ENCODE assay signal across 14 cellular contexts in genomic region chr22:29146101-29146560, GRCh38. TPM values are rescaled to one million over a fixed set of nuclear protein-coding genes. Genes with fewer than 3 reads are reported as not detected.
DNase-seq lines count a peak whose midpoint lies in the region; ATAC-seq, FAIRE-seq and TF ChIP-seq lines count a peak whose summit lies in the region.
"Had no signal": no experiment of that assay in that cellular context is flagged by ENCODE, and none has a peak within 500 bp of the region (broad histone marks: within the 10 kb centered on the region; RNA-seq: fewer than 3 reads in every experiment).

No MANE protein-coding gene starts in this region.

- no peak overlapping the region for H3K27ac ChIP-seq in H1 (ENCODE audit: low read depth, low read length)
- H3K27ac ChIP-seq: esophagus muscularis mucosa, Peyer's patch had no signal

- H3K27me3 ChIP-seq in H1 (replicated peaks in 1 of 4; ENCODE audit: control insufficient read depth in 3 of 4, extremely low read depth in 1 of 4, insufficient read depth in 3 of 4, low read length in 3 of 4) = no peaks in the 10 kb centered on the region
- H3K27me3 ChIP-seq: esophagus muscularis mucosa, Peyer's patch had no signal

- H3K36me3 Mint-ChIP-seq in activated CD8-positive, alpha-beta T cell treated with anti-CD3 and anti-CD28 coated beads, Interleukin-2, amount 10 ng/mL, durations not matched to agents 7 days and 5 days (ENCODE audit: low read depth) = no peaks in the 10 kb centered on the region
- H3K36me3 Mint-ChIP-seq: activated naive CD8-positive, alpha-beta T cell; IgD-negative memory B cell had no signal

- no peak overlapping the region for H3K4me3 Mint-ChIP-seq in activated CD8-positive, alpha-beta T cell treated with anti-CD3 and anti-CD28 coated beads, Interleukin-2, amount 10 ng/mL, durations not matched to agents 7 days and 5 days
- H3K4me3 Mint-ChIP-seq: activated naive CD8-positive, alpha-beta T cell; IgD-negative memory B cell had no signal

- no peak overlapping the region for H3K23ac ChIP-seq in H1 (ENCODE audit: insufficient read length)

- H3K79me2 ChIP-seq in H1 (ENCODE audit: control insufficient read depth in 1 of 2, insufficient read depth in 2 of 2, low read length in 2 of 2) = no peaks in the 10 kb centered on the region

- H4K8ac ChIP-seq in H1 (ENCODE audit: extremely low read depth, insufficient read depth, low read length) = no peak overlapping the region

- H2BK15ac ChIP-seq in H1 (ENCODE audit: low read length) = 0 out of 2 replicates have a peak overlapping the region, but pooled peaks have one; percentile 46

- H4K91ac ChIP-seq in H1 (replicated peaks; ENCODE audit: insufficient read length, low read length) = no peak overlapping the region

- no peak for ATAC-seq in activated CD8-positive, alpha-beta T cell treated with anti-CD3 and anti-CD28 coated beads, Interleukin-2, amount 10 ng/mL, durations not matched to agents 7 days and 5 days
- ATAC-seq in HG03097 (IDR thresholded peaks at IDR 0.05; ENCODE audit: low FRiP score, unreplicated experiment) = no peak

- no peak overlapping the region for H2AK5ac ChIP-seq in H1 (ENCODE audit: low read depth, low read length)

- H3K9me3 ChIP-seq in H1 (ENCODE audit: insufficient read depth in 2 of 2, low read depth in 1 of 2, low read length in 1 of 2) = no peaks in the 10 kb centered on the region
- H3K9me3 ChIP-seq: esophagus muscularis mucosa, Peyer's patch had no signal

- H2BK120ac ChIP-seq in H1 (replicated peaks; ENCODE audit: low read depth, low read length) = no peak overlapping the region

- no peak for TF ChIP-seq RAD21 in H1 (IDR thresholded peaks at IDR 0.05 in 1 of 2, conservative IDR thresholded peaks at IDR 0.05 in 1 of 2; ENCODE audit: low read depth in 2 of 2, low read length in 2 of 2)

- no peak overlapping the region for H4K5ac ChIP-seq in H1 (ENCODE audit: insufficient read length, low read depth, low read length)

- no peak overlapping the region for H3K4me3 ChIP-seq in H1 (ENCODE audit: extremely low read depth in 1 of 4, insufficient read depth in 2 of 4, low read depth in 3 of 4, low read length in 4 of 4)
- H3K4me3 ChIP-seq: esophagus muscularis mucosa, Peyer's patch had no signal

- H3K23me2 ChIP-seq in H1 (ENCODE audit: low read depth, low read length) = no peaks in the 10 kb centered on the region

- WGBS in H1 (ENCODE audit: extremely low coverage in 1 of 2, insufficient coverage in 1 of 2, insufficient read length in 1 of 2, insufficient replicate concordance in 2 of 2, low coverage in 1 of 2, low lambda C conversion rate in 2 of 2, missing lambda C conversion rate in 1 of 2), 2 experiments = 84% methylated on average over 12 of the region's 12 CpGs; no CpG with 5 or more reads in 1 of the 2 experiments

- TF ChIP-seq POLR2A in H1 (IDR thresholded peaks at IDR 0.05; ENCODE audit: control extremely low read depth in 1 of 2, low read depth in 2 of 2, low read length in 2 of 2) = no peak

- no peak overlapping the region for H2BK12ac ChIP-seq in H1 (ENCODE audit: low read depth, low read length)

- no peak overlapping the region; a peak in 1 of 4 replicates for H3K4me2 ChIP-seq in H1 (ENCODE audit: insufficient read depth in 1 of 2, low read depth in 2 of 2, low read length in 2 of 2)

- H3K27ac Mint-ChIP-seq in activated CD8-positive, alpha-beta T cell treated with anti-CD3 and anti-CD28 coated beads, Interleukin-2, amount 10 ng/mL, durations not matched to agents 7 days and 5 days = no peak overlapping the region
- H3K27ac Mint-ChIP-seq: activated naive CD8-positive, alpha-beta T cell; IgD-negative memory B cell had no signal

- H2AFZ ChIP-seq in H1 (ENCODE audit: low read length) = no peak overlapping the region

- peaks cover 7% of the 10 kb centered on the region for H3K4me1 Mint-ChIP-seq in activated CD8-positive, alpha-beta T cell treated with anti-CD3 and anti-CD28 coated beads, Interleukin-2, amount 10 ng/mL, durations not matched to agents 7 days and 5 days (ENCODE audit: low read depth)
- H3K4me1 Mint-ChIP-seq: IgD-negative memory B cell had no signal

- DNase-seq in DMS153 treated with DMSO at 0.1 percent for 48 hours (lab: John Stamatoyannopoulos, UW; ENCODE audit: unreplicated experiment) (peak; percentile 47), NCI-H146 treated with DMSO at 0.1 percent for 48 hours (lab: John Stamatoyannopoulos, UW; ENCODE audit: unreplicated experiment) (peak; percentile 10), H1 (ENCODE audit: low read depth in 1 of 2, low spot score in 2 of 2) (peak in 1 of 2 experiments; percentile 41), posterior vena cava (ENCODE audit: low spot score) (peak; percentile 52), ureter (ENCODE audit: low spot score) (no peak)
- no peak for DNase-seq in activated CD8-positive, alpha-beta T cell treated with anti-CD3 and anti-CD28 coated beads, Interleukin-2, amount 10 ng/mL, durations not matched to agents 7 days and 5 days
- DNase-seq: activated CD4-positive, alpha-beta T cell treated with anti-CD3 and anti-CD28 coated beads for 48 hours; AML-193; NCI-H774 had no signal

- H3K4me1 ChIP-seq in H1 (replicated peaks in 1 of 4; ENCODE audit: control insufficient read depth in 3 of 4, insufficient read depth in 4 of 4, low read length in 3 of 4) = peaks cover 6 to 21% (median 14%) of the 10 kb centered on the region in 4 experiments
- H3K4me1 ChIP-seq: Peyer's patch had no signal

- no peak for FAIRE-seq in H1 (lab: Jason Lieb, UNC)

- H3K56ac ChIP-seq in H1 (replicated peaks; ENCODE audit: insufficient read length, low read depth, low read length) = no peak overlapping the region

- no peaks in the 10 kb centered on the region for H3K36me3 ChIP-seq in H1 (ENCODE audit: control insufficient read depth in 2 of 4, insufficient read depth in 4 of 4, low read length in 3 of 4)

- peaks cover 5% of the 10 kb centered on the region for H3K27me3 Mint-ChIP-seq in activated CD8-positive, alpha-beta T cell treated with anti-CD3 and anti-CD28 coated beads, Interleukin-2, amount 10 ng/mL, durations not matched to agents 7 days and 5 days (ENCODE audit: low read depth)
- H3K27me3 Mint-ChIP-seq: activated naive CD8-positive, alpha-beta T cell had no signal

- no peaks in the 10 kb centered on the region for H3K9me3 Mint-ChIP-seq in activated CD8-positive, alpha-beta T cell treated with anti-CD3 and anti-CD28 coated beads, Interleukin-2, amount 10 ng/mL, durations not matched to agents 7 days and 5 days (ENCODE audit: insufficient read depth)
- H3K9me3 Mint-ChIP-seq: IgD-negative memory B cell had no signal

- TF ChIP-seq CTCF in H1 (IDR thresholded peaks at IDR 0.05; ENCODE audit: control extremely low read depth in 1 of 3, insufficient read depth in 1 of 3, low read depth in 1 of 3, low read length in 3 of 3) = no peak

- no peaks in the 10 kb centered on the region for H4K20me1 ChIP-seq in H1 (replicated peaks in 1 of 2; ENCODE audit: control insufficient read depth in 1 of 2, insufficient read depth in 2 of 2, low read length in 2 of 2)

- TF ChIP-seq EP300 in H1 (IDR thresholded peaks at IDR 0.05; ENCODE audit: borderline replicate concordance in 1 of 2, low read depth in 2 of 2, low read length in 2 of 2) = no peak

- CTCF ChIA-PET in H1 (lab: Charles Lee; ENCODE audit: partially characterized antibody) = no interaction called here
- CTCF ChIA-PET in activated CD8-positive, alpha-beta T cell treated with anti-CD3 and anti-CD28 coated beads, Interleukin-2, amount 10 ng/mL, durations not matched to agents 7 days and 5 days (lab: Charles Lee) = no interaction called here

- H3K4ac ChIP-seq in H1 (replicated peaks; ENCODE audit: insufficient read length, low read depth, low read length) = no peak overlapping the region

- H3K18ac ChIP-seq in H1 (ENCODE audit: extremely low read depth, low read length) = no peak overlapping the region

- H2BK20ac ChIP-seq in H1 (ENCODE audit: low read length) = no peak overlapping the region

- H3K9ac ChIP-seq in H1 (replicated peaks in 1 of 4; ENCODE audit: extremely low read depth in 1 of 4, low read depth in 3 of 4, low read length in 3 of 4) = no peak overlapping the region

- 0 out of 2 replicates have a peak overlapping the region, but pooled peaks have one; percentile 24 for H2BK5ac ChIP-seq in H1 (ENCODE audit: low read depth, low read length)

- POLR2A ChIA-PET in H1 (lab: Charles Lee; ENCODE audit: partially characterized antibody) = no interaction called here
- POLR2A ChIA-PET in activated CD8-positive, alpha-beta T cell treated with anti-CD3 and anti-CD28 coated beads, Interleukin-2, amount 10 ng/mL, durations not matched to agents 7 days and 5 days (lab: Charles Lee) = no interaction called here

- H3K14ac ChIP-seq in H1 (ENCODE audit: insufficient read length) = no peak overlapping the region

- H3K79me1 ChIP-seq in H1 (ENCODE audit: low read depth, low read length) = no peaks in the 10 kb centered on the region

- intact Hi-C loops in posterior vena cava (cut with DNase I) = no loop called here

TF ChIP-seq in H1, 55 proteins besides CTCF, POLR2A, EP300 and RAD21 (continues in another document):
- TF ChIP-seq SRF (IDR thresholded peaks at IDR 0.05; ENCODE audit: low read depth, low read length) = no peak
- no peak for TF ChIP-seq RBBP5 (IDR thresholded peaks at IDR 0.05; ENCODE audit: borderline replicate concordance, low read depth, low read length)
- TF ChIP-seq BACH1 (IDR thresholded peaks at IDR 0.05; ENCODE audit: low read length) = no peak
- TF ChIP-seq JUN (IDR thresholded peaks at IDR 0.05; ENCODE audit: low read depth, low read length) = no peak
- TF ChIP-seq USF2 (IDR thresholded peaks at IDR 0.05; ENCODE audit: low read length) = no peak
- no peak for TF ChIP-seq SP4 (IDR thresholded peaks at IDR 0.05; ENCODE audit: low read length)

RNA-seq across cellular contexts. Expression of gene EMID1, which starts 59.6 kb away (rescaled TPM):
- 3.8 and 3.9 TPM in 2 replicates for total RNA-seq in H1 (2021; fragmentation: NEBNext Ultra II Directional; extraction: Animal tissue kit (Norgen Biotek cat#: 25700))
- polyA plus RNA-seq in H1 (2011; rRNA removed) = 7.4 and 11.1 TPM in 2 replicates
- 10.7 TPM for polyA plus RNA-seq in H1 (2011; cell fraction: cytosol; rRNA removed)
- polyA plus RNA-seq in H1 (2011; cell fraction: nucleus; rRNA removed) = 27.1 TPM
- polyA plus RNA-seq in H1 (2012, experiment 1 of 2) = 3.3 to 7.5 TPM (median 6.0 TPM) in 4 replicates
- polyA plus RNA-seq in H1 (2012, experiment 2 of 2) = 3.9 TPM
- 3.5 TPM for polyA plus RNA-seq in H1 (2013, experiment 1 of 2)
- polyA plus RNA-seq in H1 (2013, experiment 2 of 2) = 3.6 TPM
- polyA minus RNA-seq in H1 (2011; rRNA and poly(A)+ RNA removed) = 7.1 and 9.3 TPM in 2 replicates
- 7.9 TPM for polyA minus RNA-seq in H1 (2011; cell fraction: cytosol; rRNA and poly(A)+ RNA removed)
- 12.0 TPM for polyA minus RNA-seq in H1 (2011; cell fraction: nucleus; rRNA and poly(A)+ RNA removed)
- 1 to 10 TPM; 1.4 to 2.4 TPM for total RNA-seq in posterior vena cava
- total RNA-seq in activated CD8-positive, alpha-beta T cell treated with anti-CD3 and anti-CD28 coated beads, Interleukin-2, amount 10 ng/mL, durations not matched to agents 7 days and 5 days = not detected
- total RNA-seq in ureter = 2.4 TPM
- polyA plus RNA-seq: IgD-negative memory B cell had no signal

Comparison
In these comparisons a context has a peak if more than half of its experiments do, and no peak if none do; other contexts are left out.
1. DNase-seq: peak in DMS153 treated with DMSO at 0.1 percent for 48 hours (single experiment), NCI-H146 treated with DMSO at 0.1 percent for 48 hours (single experiment) and posterior vena cava (single experiment); none in activated CD8-positive, alpha-beta T cell treated with anti-CD3 and anti-CD28 coated beads, Interleukin-2, amount 10 ng/mL, durations not matched to agents 7 days and 5 days (single experiment) and ureter (single experiment).